In the genomic region with DNA sequence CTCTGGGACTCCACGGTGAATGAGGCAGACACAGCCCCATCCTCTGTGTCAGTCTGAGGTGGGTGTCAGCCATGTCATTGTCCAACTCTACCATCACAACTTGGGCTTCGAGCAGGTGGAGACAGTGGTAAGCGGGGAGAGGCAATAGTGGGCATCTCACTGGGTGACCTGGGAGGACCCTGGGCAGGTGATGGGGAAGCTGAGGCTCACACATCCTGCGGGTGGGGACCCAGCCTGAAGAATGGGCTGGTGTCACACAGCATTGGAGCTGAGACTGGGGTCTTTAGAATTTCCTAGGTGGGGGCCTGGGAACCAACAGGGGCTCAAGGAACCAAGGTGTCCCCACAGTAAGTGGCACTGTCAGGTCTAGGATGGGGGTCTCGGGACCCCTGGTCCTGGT, we compare ENCODE assay signal across 27 cellular contexts. TPM values are rescaled to one million over a fixed set of nuclear protein-coding genes. Genes with fewer than 3 reads are reported as not detected.
"Had no signal": no experiment of that assay in that cellular context is flagged by ENCODE, and none has a peak within 500 bp of the region (broad histone marks: within the 10 kb centered on the region; RNA-seq: fewer than 3 reads in every experiment).

No MANE protein-coding gene starts in this region.

- DNase-seq: activated CD4-positive, alpha-beta T cell treated with anti-CD3 and anti-CD28 coated beads for 36 hours; activated CD8-positive, alpha-beta memory T cell treated with anti-CD3 and anti-CD28 coated beads, Interleukin-2, amount 50 U/mL, for 48 hours; activated CD8-positive, alpha-beta T cell treated with anti-CD3 and anti-CD28 coated beads, Interleukin-2, amount 10 ng/mL, durations not matched to agents 7 days and 5 days; activated effector memory CD4-positive, alpha-beta T cell treated with Interleukin-2 at 50 U/mL for 16 hours; activated naive CD4-positive, alpha-beta T cell; activated T-cell treated with anti-CD3 and anti-CD28 coated beads, Interleukin-2, amount 50 U/mL, for 1 hour; brain microvascular endothelial cell; MG63; MV-4-11; NCI-H1092 treated with DMSO at 0.1 percent for 48 hours; NCI-H1417 treated with DMSO at 0.1 percent for 48 hours; NCI-H1694; NCI-H2029; NCI-H2107; NCI-H345; NCI-H510A treated with DMSO at 0.1 percent for 48 hours; NCI-H69; NK-92 treated with Interleukin-12 subunit alpha and Interleukin-12 subunit beta, amount 100 ng/mL, for 24 hours; OCI-M1; RPMI8226; T-cell; T-helper 2 cell; T1000 had no signal

- H3K9me3 Mint-ChIP-seq: activated naive CD4-positive, alpha-beta T cell treated with anti-CD3 and anti-CD28 coated beads, Interleukin-2, amount 50 U/mL, for 72 hours; T-cell had no signal

- H3K36me3 Mint-ChIP-seq: activated naive CD4-positive, alpha-beta T cell treated with anti-CD3 and anti-CD28 coated beads, Interleukin-2, amount 50 U/mL, for 72 hours; T-cell had no signal

- H3K27ac Mint-ChIP-seq: activated CD4-positive, alpha-beta T cell treated with anti-CD3 and anti-CD28 coated beads for 36 hours; activated CD8-positive, alpha-beta T cell treated with anti-CD3 and anti-CD28 coated beads, Interleukin-2, amount 10 ng/mL, durations not matched to agents 7 days and 5 days; activated naive CD4-positive, alpha-beta T cell treated with anti-CD3 and anti-CD28 coated beads, Interleukin-2, amount 50 U/mL, for 72 hours; T-cell had no signal

- H3K27me3 Mint-ChIP-seq: activated CD4-positive, alpha-beta T cell treated with anti-CD3 and anti-CD28 coated beads for 36 hours; T-cell had no signal

- H3K4me3 Mint-ChIP-seq: activated CD4-positive, alpha-beta T cell treated with anti-CD3 and anti-CD28 coated beads for 36 hours; activated CD8-positive, alpha-beta T cell treated with anti-CD3 and anti-CD28 coated beads, Interleukin-2, amount 10 ng/mL, durations not matched to agents 7 days and 5 days; T-cell had no signal

- ATAC-seq: activated CD4-positive, alpha-beta T cell treated with anti-CD3 and anti-CD28 coated beads for 36 hours; activated CD8-positive, alpha-beta T cell treated with anti-CD3 and anti-CD28 coated beads, Interleukin-2, amount 10 ng/mL, durations not matched to agents 7 days and 5 days; activated naive CD4-positive, alpha-beta T cell treated with anti-CD3 and anti-CD28 coated beads, Interleukin-2, amount 50 U/mL, for 72 hours; Panc1; Right ventricle myocardium inferior; T-cell had no signal

RNA-seq across cellular contexts. Expression of gene C22orf15, which starts 16.9 kb away (rescaled TPM):
- total RNA-seq: cardiac septum, Right ventricle myocardium inferior had no signal

RNA-seq across cellular contexts. Expression of gene VPREB3, which starts 25.5 kb away (rescaled TPM):
- total RNA-seq: activated CD8-positive, alpha-beta T cell treated with anti-CD3 and anti-CD28 coated beads, Interleukin-2, amount 10 ng/mL, durations not matched to agents 7 days and 5 days had no signal
